ENCODE assay signal across 8 cellular contexts in genomic region chr15:76555247-76555646, GRCh38.
"Had no signal": no experiment of that assay in that cellular context is flagged by ENCODE, and none has a peak within 500 bp of the region (broad histone marks: within the 10 kb centered on the region; RNA-seq: fewer than 3 reads in every experiment).

No MANE protein-coding gene starts in this region.

- H3K4me3 ChIP-seq: GM23248, GM23338, HAP-1 had no signal

- H3K9me3 ChIP-seq: HAP-1 had no signal

- H3K36me3 ChIP-seq: HAP-1 had no signal

- H3K27ac ChIP-seq: GM23248 had no signal

- DNase-seq: GM23248, GOT3, H7, H9, HCEC 1CT, HFFc6 had no signal
